In the genomic region with DNA sequence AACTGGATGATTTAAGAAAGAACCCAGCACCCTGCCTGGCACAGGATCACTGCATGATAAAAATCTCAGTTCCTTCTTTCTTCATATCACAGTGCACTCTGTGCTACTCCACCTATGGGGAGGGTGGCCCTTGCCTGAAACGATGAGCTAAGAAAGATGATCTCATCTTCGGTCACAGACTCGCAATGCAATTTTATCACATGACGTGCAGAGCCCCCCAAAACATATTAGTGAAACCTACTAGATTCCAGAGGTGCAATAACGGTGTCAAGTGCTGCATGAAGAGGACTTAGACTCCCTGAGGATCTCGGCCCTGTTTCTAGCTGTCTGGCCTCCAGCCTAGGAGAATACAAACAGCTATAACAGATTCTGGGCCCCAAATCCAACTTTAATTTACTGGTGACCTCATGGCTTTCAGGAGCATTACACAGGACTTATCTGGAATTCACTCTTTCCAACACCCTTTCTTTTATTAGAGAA, we compare ENCODE assay signal across 13 cellular contexts.
A peak's percentile ranks its signal among the peaks of the same experiment; 100 is the strongest.
DNase-seq lines count a peak whose midpoint lies in the region; ATAC-seq and TF ChIP-seq lines count a peak whose summit lies in the region.
"Had no signal": no experiment of that assay in that cellular context is flagged by ENCODE, and none has a peak within 500 bp of the region (broad histone marks: within the 10 kb centered on the region; RNA-seq: fewer than 3 reads in every experiment).

No MANE protein-coding gene starts in this region.

- H3K27ac Mint-ChIP-seq in IgD-negative memory B cell, result peak overlapping the region in 2 of 3 donors; percentile 4 to 86
- H3K27ac Mint-ChIP-seq: activated CD4-positive, alpha-beta T cell treated with anti-CD3 and anti-CD28 coated beads, Interleukin-2, amount 10 ng/mL, durations not matched to agents 7 days and 5 days; activated naive CD8-positive, alpha-beta T cell treated with anti-CD3 and anti-CD28 coated beads for 36 hours; stimulated activated effector memory CD8-positive, alpha-beta T cell treated with anti-CD3 and anti-CD28 coated beads, Interleukin-12 subunit alpha, Interleukin-12 subunit beta, amount 100 ng/mL, for 72 hours had no signal

- no peaks in the 10 kb centered on the region for H3K27me3 Mint-ChIP-seq in IgD-negative memory B cell
- H3K27me3 Mint-ChIP-seq: activated naive CD8-positive, alpha-beta T cell treated with anti-CD3 and anti-CD28 coated beads for 36 hours had no signal

- no peaks in the 10 kb centered on the region for H3K36me3 ChIP-seq in skeletal muscle satellite cell (ENCODE audit: insufficient read depth, low read length)
- no peaks in the 10 kb centered on the region for H3K36me3 ChIP-seq in colonic mucosa
- H3K36me3 ChIP-seq: spleen had no signal

- H3K27ac ChIP-seq in colonic mucosa, result no peak overlapping the region
- H3K27ac ChIP-seq: spleen had no signal

- intact Hi-C loops in colonic mucosa (cut with DNase I), result no loop called here

- H3K9me3 ChIP-seq in skeletal muscle satellite cell (replicated peaks; ENCODE audit: low read length), result no peaks in the 10 kb centered on the region
- H3K9me3 ChIP-seq in colonic mucosa, result no peaks in the 10 kb centered on the region
- H3K9me3 ChIP-seq: spleen had no signal

- TF ChIP-seq CTCF in colonic mucosa (IDR thresholded peaks at IDR 0.05), result no peak

- no peaks in the 10 kb centered on the region for H3K9me3 Mint-ChIP-seq in IgD-negative memory B cell
- H3K9me3 Mint-ChIP-seq: activated CD4-positive, alpha-beta T cell treated with anti-CD3 and anti-CD28 coated beads, Interleukin-2, amount 10 ng/mL, durations not matched to agents 7 days and 5 days; activated naive CD8-positive, alpha-beta T cell treated with anti-CD3 and anti-CD28 coated beads for 36 hours; stimulated activated effector memory CD8-positive, alpha-beta T cell treated with anti-CD3 and anti-CD28 coated beads, Interleukin-12 subunit alpha, Interleukin-12 subunit beta, amount 100 ng/mL, for 72 hours had no signal

- no peaks in the 10 kb centered on the region for H3K36me3 Mint-ChIP-seq in IgD-negative memory B cell
- H3K36me3 Mint-ChIP-seq: activated naive CD8-positive, alpha-beta T cell treated with anti-CD3 and anti-CD28 coated beads for 36 hours; stimulated activated effector memory CD8-positive, alpha-beta T cell treated with anti-CD3 and anti-CD28 coated beads, Interleukin-12 subunit alpha, Interleukin-12 subunit beta, amount 100 ng/mL, for 72 hours had no signal

- peak; percentile 68 for ATAC-seq in GM18520 (IDR thresholded peaks at IDR 0.05; ENCODE audit: unreplicated experiment)
- peak; percentile 74 for ATAC-seq in GM21786 (IDR thresholded peaks at IDR 0.05; ENCODE audit: unreplicated experiment)
- ATAC-seq: stimulated activated effector memory CD8-positive, alpha-beta T cell treated with anti-CD3 and anti-CD28 coated beads, Interleukin-12 subunit alpha, Interleukin-12 subunit beta, amount 100 ng/mL, for 72 hours had no signal

- peak overlapping the region; percentile 1 for H3K4me2 ChIP-seq in skeletal muscle satellite cell (ENCODE audit: low read length)

- H3K4me3 Mint-ChIP-seq in IgD-negative memory B cell, result peak overlapping the region in 2 of 4 donors; percentile 73 to 76
- H3K4me3 Mint-ChIP-seq: activated CD4-positive, alpha-beta T cell treated with anti-CD3 and anti-CD28 coated beads, Interleukin-2, amount 10 ng/mL, durations not matched to agents 7 days and 5 days; activated naive CD8-positive, alpha-beta T cell treated with anti-CD3 and anti-CD28 coated beads for 36 hours; stimulated activated effector memory CD8-positive, alpha-beta T cell treated with anti-CD3 and anti-CD28 coated beads, Interleukin-12 subunit alpha, Interleukin-12 subunit beta, amount 100 ng/mL, for 72 hours had no signal

- H3K4me1 ChIP-seq in skeletal muscle satellite cell (ENCODE audit: control insufficient read depth, insufficient read depth, low read length) (peaks cover 40% of the 10 kb centered on the region), colonic mucosa (no peaks in the 10 kb centered on the region)

- no peak overlapping the region for H3K4me3 ChIP-seq in skeletal muscle satellite cell (ENCODE audit: low read length)
- no peak overlapping the region for H3K4me3 ChIP-seq in colonic mucosa
- H3K4me3 ChIP-seq: spleen had no signal

- H3K4me1 Mint-ChIP-seq in IgD-negative memory B cell, result peaks cover 30 to 48% (median 30%) of the 10 kb centered on the region in 3 donors
- H3K4me1 Mint-ChIP-seq: activated CD4-positive, alpha-beta T cell treated with anti-CD3 and anti-CD28 coated beads, Interleukin-2, amount 10 ng/mL, durations not matched to agents 7 days and 5 days; activated naive CD8-positive, alpha-beta T cell treated with anti-CD3 and anti-CD28 coated beads for 36 hours; stimulated activated effector memory CD8-positive, alpha-beta T cell treated with anti-CD3 and anti-CD28 coated beads, Interleukin-12 subunit alpha, Interleukin-12 subunit beta, amount 100 ng/mL, for 72 hours had no signal

- H3K27me3 ChIP-seq in skeletal muscle satellite cell (ENCODE audit: control insufficient read depth, insufficient read depth, low read length) (no peaks in the 10 kb centered on the region), colonic mucosa (no peaks in the 10 kb centered on the region)
- H3K27me3 ChIP-seq: spleen had no signal

- H3K9ac ChIP-seq in skeletal muscle satellite cell (ENCODE audit: low read depth, low read length), result no peak overlapping the region
- H3K9ac ChIP-seq in colonic mucosa (ENCODE audit: low read depth in 2 of 2, low read length in 2 of 2), result no peak overlapping the region

- DNase-seq in colonic mucosa (no peak), SKM-1 (lab: John Stamatoyannopoulos, UW; ENCODE audit: unreplicated experiment) (no peak), HuH-7 (ENCODE audit: low spot score) (no peak), NCI-H128 (lab: John Stamatoyannopoulos, UW; ENCODE audit: unreplicated experiment) (no peak)
- DNase-seq: activated CD4-positive, alpha-beta T cell treated with anti-CD3 and anti-CD28 coated beads, Interleukin-2, amount 10 ng/mL, durations not matched to agents 7 days and 5 days; activated naive CD8-positive, alpha-beta T cell treated with anti-CD3 and anti-CD28 coated beads for 36 hours; NCI-H2107; spleen had no signal
